In the genomic region with DNA sequence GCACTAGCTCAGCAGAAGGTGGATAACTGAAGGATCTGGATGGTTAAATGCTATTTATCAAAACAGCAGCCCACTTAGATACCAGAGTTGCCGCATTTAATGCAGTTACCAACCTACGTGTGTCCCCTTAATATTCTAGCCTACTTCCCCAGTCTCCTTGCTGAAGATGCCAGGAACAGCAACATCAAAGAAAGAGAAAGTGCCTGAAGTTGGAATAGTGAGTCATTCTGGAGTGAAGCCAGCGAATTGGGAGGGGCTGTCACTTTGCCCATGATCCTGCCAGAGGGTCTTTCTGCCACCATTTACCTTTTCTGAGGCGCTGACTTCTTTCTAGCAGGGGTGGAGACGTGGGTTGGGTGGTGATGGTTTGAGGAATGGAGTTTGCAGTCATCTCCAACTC, we compare ENCODE assay signal across 17 cellular contexts.
A peak's percentile ranks its signal among the peaks of the same experiment; 100 is the strongest.
DNase-seq lines count a peak whose midpoint lies in the region; ATAC-seq and TF ChIP-seq lines count a peak whose summit lies in the region.
"Had no signal": no experiment of that assay in that cellular context is flagged by ENCODE, and none has a peak within 500 bp of the region (broad histone marks: within the 10 kb centered on the region; RNA-seq: fewer than 3 reads in every experiment).

No MANE protein-coding gene starts in this region.

- H3K27ac ChIP-seq in DND-41 (ENCODE audit: low read length) = no peak overlapping the region
- no peak overlapping the region for H3K27ac ChIP-seq in HEK293 (ENCODE audit: extremely low read depth, low read depth, low read length)
- no peak overlapping the region for H3K27ac ChIP-seq in neural progenitor cell
- H3K27ac ChIP-seq: A549, C4-2B had no signal

- POLR2A ChIA-PET in HEK293 (lab: Yijun Ruan, JAX) = interaction anchor here (0.9 to 1.2 kb wide), 2 partner anchors 22 to 134 kb away, joined by 3 to 4 read pairs; partner anchors contain the start of gene CADM1

- peaks cover 13% of the 10 kb centered on the region for H3K27me3 Mint-ChIP-seq in neural progenitor cell (ENCODE audit: insufficient read depth, low read depth)

- H3K36me3 Mint-ChIP-seq in neural progenitor cell = no peaks in the 10 kb centered on the region
- H3K36me3 Mint-ChIP-seq: CD4-positive, alpha-beta memory T cell had no signal

- H2AFZ ChIP-seq in DND-41 (ENCODE audit: low read depth, low read length) = no peak overlapping the region
- H2AFZ ChIP-seq in neural progenitor cell (replicated peaks) = no peak overlapping the region
- H2AFZ ChIP-seq: GM23338 had no signal

- no peak overlapping the region for H3K4me3 ChIP-seq in DND-41 (ENCODE audit: low read depth in 1 of 2, low read length in 2 of 2)
- H3K4me3 ChIP-seq in HEK293 (ENCODE audit: low read depth, low read length) = no peak overlapping the region
- no peak overlapping the region for H3K4me3 ChIP-seq in neural progenitor cell
- H3K4me3 ChIP-seq: A549, GM12878, GM23338 had no signal

- no peaks in the 10 kb centered on the region for H4K20me1 ChIP-seq in DND-41 (ENCODE audit: insufficient read depth, low read length)
- H4K20me1 ChIP-seq in neural progenitor cell (ENCODE audit: low read depth) = no peaks in the 10 kb centered on the region

- H3K9me3 ChIP-seq in DND-41 (ENCODE audit: insufficient read depth, low read length, severe bottlenecking) (no peaks in the 10 kb centered on the region), HEK293 (ENCODE audit: control insufficient read depth, insufficient read depth, low read depth, low read length) (no peaks in the 10 kb centered on the region), neural progenitor cell (ENCODE audit: low read depth) (no peaks in the 10 kb centered on the region)
- H3K9me3 ChIP-seq: A549, BE2C had no signal

- ATAC-seq in DND-41 (ENCODE audit: insufficient read depth, low read depth) = no peak
- ATAC-seq: A549, GM12878, GM23338 had no signal

- H3K36me3 ChIP-seq in DND-41 (ENCODE audit: insufficient read depth, low read length) (no peaks in the 10 kb centered on the region), HEK293 (ENCODE audit: control insufficient read depth in 2 of 2, insufficient read depth in 1 of 2, low read length in 2 of 2) (no peaks in the 10 kb centered on the region), neural progenitor cell (no peaks in the 10 kb centered on the region)
- H3K36me3 ChIP-seq: BE2C had no signal

- no peaks in the 10 kb centered on the region for H3K4me1 ChIP-seq in DND-41 (ENCODE audit: insufficient read depth, low read length)
- H3K4me1 ChIP-seq in HEK293 (ENCODE audit: control insufficient read depth, insufficient read depth, low read length) = no peaks in the 10 kb centered on the region
- H3K4me1 ChIP-seq in neural progenitor cell = peaks cover 19% of the 10 kb centered on the region
- H3K4me1 ChIP-seq: A549 had no signal

- peaks cover 8% of the 10 kb centered on the region for H3F3A ChIP-seq in neural progenitor cell (ENCODE audit: low read depth)

- DNase-seq in DND-41 (peak; percentile 5), astrocyte of the hippocampus (ENCODE audit: low read depth, low spot score) (peak; percentile 57), neural progenitor cell (ENCODE audit: low spot score) (no peak), A172 (ENCODE audit: low spot score) (no peak), DMS153 (lab: John Stamatoyannopoulos, UW) (no peak), SHP77 (lab: John Stamatoyannopoulos, UW) (no peak), OCI-M2 (lab: John Stamatoyannopoulos, UW; ENCODE audit: unreplicated experiment) (no peak)
- DNase-seq: CD4-positive, alpha-beta memory T cell; H9; IMR-90; KG1 had no signal

- H3K79me2 ChIP-seq in DND-41 (ENCODE audit: insufficient read depth, low read length) (no peaks in the 10 kb centered on the region), neural progenitor cell (ENCODE audit: low read depth) (no peaks in the 10 kb centered on the region)

- H3K4me2 ChIP-seq in DND-41 (ENCODE audit: insufficient read depth, low read length) (no peak overlapping the region), neural progenitor cell (no peak overlapping the region)
- H3K4me2 ChIP-seq: A549, GM23338 had no signal

- CTCF ChIA-PET in HEK293 (lab: Yijun Ruan, JAX) = interaction anchor here (1.1 kb wide), 1 partner anchor 14 kb away, joined by 4 read pairs; no protein-coding TSS in a partner anchor

- no peak overlapping the region for H3K4me3 Mint-ChIP-seq in neural progenitor cell
- H3K4me3 Mint-ChIP-seq: CD4-positive, alpha-beta memory T cell; GM23338; H9 had no signal

- peak overlapping the region; percentile 69 for H3K27ac Mint-ChIP-seq in neural progenitor cell
- H3K27ac Mint-ChIP-seq: CD4-positive, alpha-beta memory T cell; GM23338; H9 had no signal

- no peak overlapping the region for H3K9ac ChIP-seq in DND-41 (ENCODE audit: low read depth, low read length)
- no peak overlapping the region for H3K9ac ChIP-seq in neural progenitor cell

- peaks cover 34% of the 10 kb centered on the region for H3K4me1 Mint-ChIP-seq in neural progenitor cell
- H3K4me1 Mint-ChIP-seq: CD4-positive, alpha-beta memory T cell had no signal

- H3K27me3 ChIP-seq in DND-41 (ENCODE audit: insufficient read depth, low read length, poor library complexity) = peaks cover 3% of the 10 kb centered on the region
- no peaks in the 10 kb centered on the region for H3K27me3 ChIP-seq in neural progenitor cell
- H3K27me3 ChIP-seq: BE2C had no signal

- H3K9me3 Mint-ChIP-seq in neural progenitor cell = peaks cover 4% of the 10 kb centered on the region
- H3K9me3 Mint-ChIP-seq: GM23338 had no signal

- TF ChIP-seq CTCF in DND-41 (IDR thresholded peaks at IDR 0.05; ENCODE audit: borderline replicate concordance, extremely low read depth, low read length, poor library complexity, severe bottlenecking) (no peak), HEK293 (tag by site-specific recombination; IDR thresholded peaks at IDR 0.05) (no peak), neural progenitor cell (IDR thresholded peaks at IDR 0.05) (no peak)

TF ChIP-seq in HEK293, 187 proteins besides CTCF, POLR2A, EP300 and RAD21 (continues in another document):
- TF ChIP-seq PRDM1 (tag by site-specific recombination; IDR thresholded peaks at IDR 0.05) (peak; percentile 25; the same call in 1 of the 2 replicates), ZNF501 (tag by site-specific recombination; IDR thresholded peaks at IDR 0.05) (no peak), SP3 (tag by site-specific recombination; IDR thresholded peaks at IDR 0.05) (no peak), SETDB1 (IDR thresholded peaks at IDR 0.05; ENCODE audit: insufficient read length, low read length) (no peak), ZFHX2 (tag by site-specific recombination; conservative IDR thresholded peaks at IDR 0.05) (peak; percentile 49), ZSCAN23 (tag by site-specific recombination; IDR thresholded peaks at IDR 0.05) (no peak), ZNF335 (tag by site-specific recombination; conservative IDR thresholded peaks at IDR 0.05) (0 out of 2 replicates have a peak, but pooled peaks have one; percentile 20), ZNF266 (tag by site-specific recombination; IDR thresholded peaks at IDR 0.05; ENCODE audit: low read depth) (no peak), TCF7L2 (IDR thresholded peaks at IDR 0.05; ENCODE audit: borderline replicate concordance, low read depth, low read length) (peak; percentile 84; the same call in 1 of the 2 replicates), ZNF114 (tag by site-specific recombination; IDR thresholded peaks at IDR 0.05) (no peak), ZFP37 (tag by site-specific recombination; IDR thresholded peaks at IDR 0.05) (peak; percentile 28; the same call in 1 of the 2 replicates), ZNF146 (tag by site-specific recombination; IDR thresholded peaks at IDR 0.05) (no peak), ZNF792 (tag by site-specific recombination; IDR thresholded peaks at IDR 0.05) (no peak), ZNF629 (tag by site-specific recombination; IDR thresholded peaks at IDR 0.05) (peak; percentile 44), ZNF366 (tag by site-specific recombination; conservative IDR thresholded peaks at IDR 0.05) (peak; percentile 46; the same call in 1 of the 2 replicates)
- TF ChIP-seq, protein P1, sequence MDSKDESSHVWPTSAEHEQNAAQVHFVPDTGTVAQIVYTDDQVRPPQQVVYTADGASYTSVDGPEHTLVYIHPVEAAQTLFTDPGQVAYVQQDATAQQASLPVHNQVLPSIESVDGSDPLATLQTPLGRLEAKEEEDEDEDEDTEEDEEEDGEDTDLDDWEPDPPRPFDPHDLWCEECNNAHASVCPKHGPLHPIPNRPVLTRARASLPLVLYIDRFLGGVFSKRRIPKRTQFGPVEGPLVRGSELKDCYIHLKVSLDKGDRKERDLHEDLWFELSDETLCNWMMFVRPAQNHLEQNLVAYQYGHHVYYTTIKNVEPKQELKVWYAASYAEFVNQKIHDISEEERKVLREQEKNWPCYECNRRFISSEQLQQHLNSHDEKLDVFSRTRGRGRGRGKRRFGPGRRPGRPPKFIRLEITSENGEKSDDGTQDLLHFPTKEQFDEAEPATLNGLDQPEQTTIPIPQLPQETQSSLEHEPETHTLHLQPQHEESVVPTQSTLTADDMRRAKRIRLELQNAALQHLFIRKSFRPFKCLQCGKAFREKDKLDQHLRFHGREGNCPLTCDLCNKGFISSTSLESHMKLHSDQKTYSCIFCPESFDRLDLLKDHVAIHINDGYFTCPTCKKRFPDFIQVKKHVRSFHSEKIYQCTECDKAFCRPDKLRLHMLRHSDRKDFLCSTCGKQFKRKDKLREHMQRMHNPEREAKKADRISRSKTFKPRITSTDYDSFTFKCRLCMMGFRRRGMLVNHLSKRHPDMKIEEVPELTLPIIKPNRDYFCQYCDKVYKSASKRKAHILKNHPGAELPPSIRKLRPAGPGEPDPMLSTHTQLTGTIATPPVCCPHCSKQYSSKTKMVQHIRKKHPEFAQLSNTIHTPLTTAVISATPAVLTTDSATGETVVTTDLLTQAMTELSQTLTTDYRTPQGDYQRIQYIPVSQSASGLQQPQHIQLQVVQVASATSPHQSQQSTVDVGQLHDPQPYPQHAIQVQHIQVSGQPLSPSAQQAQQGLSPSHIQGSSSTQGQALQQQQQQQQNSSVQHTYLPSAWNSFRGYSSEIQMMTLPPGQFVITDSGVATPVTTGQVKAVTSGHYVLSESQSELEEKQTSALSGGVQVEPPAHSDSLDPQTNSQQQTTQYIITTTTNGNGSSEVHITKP (tag by site-specific recombination; IDR thresholded peaks at IDR 0.05) = peak; percentile 65
- TF ChIP-seq, protein P2, sequence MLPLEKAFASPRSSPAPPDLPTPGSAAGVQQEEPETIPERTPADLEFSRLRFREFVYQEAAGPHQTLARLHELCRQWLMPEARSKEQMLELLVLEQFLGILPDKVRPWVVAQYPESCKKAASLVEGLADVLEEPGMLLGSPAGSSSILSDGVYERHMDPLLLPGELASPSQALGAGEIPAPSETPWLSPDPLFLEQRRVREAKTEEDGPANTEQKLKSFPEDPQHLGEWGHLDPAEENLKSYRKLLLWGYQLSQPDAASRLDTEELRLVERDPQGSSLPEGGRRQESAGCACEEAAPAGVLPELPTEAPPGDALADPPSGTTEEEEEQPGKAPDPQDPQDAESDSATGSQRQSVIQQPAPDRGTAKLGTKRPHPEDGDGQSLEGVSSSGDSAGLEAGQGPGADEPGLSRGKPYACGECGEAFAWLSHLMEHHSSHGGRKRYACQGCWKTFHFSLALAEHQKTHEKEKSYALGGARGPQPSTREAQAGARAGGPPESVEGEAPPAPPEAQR (tag by site-specific recombination; IDR thresholded peaks at IDR 0.05) = no peak

Comparison
In these comparisons a context has a peak if more than half of its experiments do, and no peak if none do; other contexts are left out.
1. DNase-seq: peak in DND-41 (single experiment) and astrocyte of the hippocampus (single experiment); none in neural progenitor cell (single experiment), A172 (single experiment), DMS153 (single experiment), SHP77 (0 of 2) and OCI-M2 (single experiment).